Comparison of ENCODE assay signal across 8 cellular contexts in genomic region chr13:42110410-42111155, GRCh38.
DNase-seq lines count a peak whose midpoint lies in the region; ATAC-seq and TF ChIP-seq lines count a peak whose summit lies in the region.

No MANE protein-coding gene starts in this region.

- TF ChIP-seq CTCF in HCT116 (IDR thresholded peaks at IDR 0.05 in 2 of 3, conservative IDR thresholded peaks at IDR 0.05 in 1 of 3; ENCODE audit: borderline replicate concordance in 1 of 3, insufficient read depth in 1 of 3, low read depth in 2 of 3, low read length in 2 of 3), result peak; percentile 45 to 81 (median 55); a peak in 4 of 6 replicates

- no peak overlapping the region for H3K4me2 ChIP-seq in HCT116 (ENCODE audit: low read length)

- no peaks in the 10 kb centered on the region for H4K20me1 ChIP-seq in HCT116 (ENCODE audit: insufficient read depth)

- no peak overlapping the region for H2AFZ ChIP-seq in HCT116 (ENCODE audit: low read depth, low read length, poor library complexity, severe bottlenecking)

- CTCF ChIA-PET in HCT116 (lab: Charles Lee), result interaction anchor here (0.9 to 1.4 kb wide), 3 partner anchors 442 to 723 kb away, joined by 3 to 7 read pairs (median 3); no protein-coding TSS in a partner anchor

- no TSS peak for BruUV-seq in HCT116 (replicated peaks; lab: Mats Ljungman, UMichigan)

- DNase-seq in DMS 273 (lab: John Stamatoyannopoulos, UW; ENCODE audit: unreplicated experiment) (peak; percentile 77), HCT116 (ENCODE audit: low read depth, low spot score) (peak; percentile 43), NCI-H524 treated with DMSO at 0.1 percent for 48 hours (lab: John Stamatoyannopoulos, UW) (peak; percentile 29), globus pallidus (ENCODE audit: low spot score) (peak; percentile 60), putamen (ENCODE audit: low spot score) (peak; percentile 68)
- DNase-seq in activated T-cell treated with anti-CD3 and anti-CD28 coated beads, Interleukin-2, amount 50 U/mL, for 4 hours, result peak; percentile 24

- no peaks in the 10 kb centered on the region for H3K9me3 ChIP-seq in HCT116 (ENCODE audit: control insufficient read depth in 1 of 2, insufficient read depth in 1 of 2, low read depth in 1 of 2, low read length in 2 of 2)

- intact Hi-C loops in HCT116 (cut with micrococcal nuclease), result loop anchor here (1.0 to 10.0 kb wide), 3 partner anchors 442 to 726 kb away; no protein-coding TSS in a partner anchor

- no peaks in the 10 kb centered on the region for H3K9me3 Mint-ChIP-seq in activated T-cell treated with anti-CD3 and anti-CD28 coated beads, Interleukin-2, amount 50 U/mL, for 4 hours

- no peaks in the 10 kb centered on the region; the same call in 1 of the 2 replicates for H3K79me2 ChIP-seq in HCT116 (ENCODE audit: insufficient read depth, low read length)

- POLR2A ChIA-PET in HCT116 (lab: Charles Lee), result no interaction called here

- peak; percentile 87 for TF ChIP-seq RAD21 in HCT116 (IDR thresholded peaks at IDR 0.05; ENCODE audit: low read depth)

- peak; percentile 22; the same call in 1 of the 2 replicates for ATAC-seq in HCT116
- ATAC-seq in activated T-cell treated with anti-CD3 and anti-CD28 coated beads, Interleukin-2, amount 50 U/mL, for 4 hours, result peak; percentile 55 to 62
- ATAC-seq in GM19395 (IDR thresholded peaks at IDR 0.05; ENCODE audit: unreplicated experiment), result no peak
- ATAC-seq in HG03135 (IDR thresholded peaks at IDR 0.05; ENCODE audit: unreplicated experiment), result no peak

- RAD21 ChIA-PET in HCT116 (lab: Charles Lee; ENCODE audit: low non-redundant PET in 1 of 2, low total read pairs in 2 of 2, uncharacterized antibody in 2 of 2, unreplicated experiment in 2 of 2), result no interaction called here

- no peak overlapping the region for H3K27ac ChIP-seq in HCT116 (ENCODE audit: low read depth, low read length)

- H3K27me3 Mint-ChIP-seq in activated T-cell treated with anti-CD3 and anti-CD28 coated beads, Interleukin-2, amount 50 U/mL, for 4 hours (ENCODE audit: low read depth), result no peaks in the 10 kb centered on the region

- no peak overlapping the region for H3K4me3 ChIP-seq in HCT116 (replicated peaks in 1 of 2; ENCODE audit: low read depth in 1 of 2, low read length in 2 of 2)

- H3K4me3 Mint-ChIP-seq in activated T-cell treated with anti-CD3 and anti-CD28 coated beads, Interleukin-2, amount 50 U/mL, for 4 hours, result no peak overlapping the region

- no peaks in the 10 kb centered on the region for H3K36me3 Mint-ChIP-seq in activated T-cell treated with anti-CD3 and anti-CD28 coated beads, Interleukin-2, amount 50 U/mL, for 4 hours (ENCODE audit: insufficient read depth)

- TF ChIP-seq POLR2A in HCT116 (IDR thresholded peaks at IDR 0.05; ENCODE audit: borderline replicate concordance, extremely low read depth, insufficient read depth, insufficient read length), result no peak

- no peaks in the 10 kb centered on the region for H3K27me3 ChIP-seq in HCT116 (ENCODE audit: insufficient read depth, low read length)

- peaks cover 6% of the 10 kb centered on the region for H3K4me1 Mint-ChIP-seq in activated T-cell treated with anti-CD3 and anti-CD28 coated beads, Interleukin-2, amount 50 U/mL, for 4 hours (ENCODE audit: low read depth)

- no peaks in the 10 kb centered on the region for H3K36me3 ChIP-seq in HCT116 (ENCODE audit: control insufficient read depth in 1 of 2, insufficient read depth in 2 of 2, low read length in 2 of 2)

- no peaks in the 10 kb centered on the region for H3K9me2 ChIP-seq in HCT116 (ENCODE audit: insufficient read depth)

- H3K4me1 ChIP-seq in HCT116 (ENCODE audit: control insufficient read depth in 1 of 2, insufficient read depth in 2 of 2, low read length in 2 of 2), result peaks cover 13 to 26% of the 10 kb centered on the region in 2 experiments

- H3K9ac ChIP-seq in HCT116 (ENCODE audit: low read length), result no peak overlapping the region

TF ChIP-seq in HCT116, 20 proteins besides CTCF, POLR2A, EP300 and RAD21:
- no peak for TF ChIP-seq POLR2AphosphoS5 (IDR thresholded peaks at IDR 0.05; ENCODE audit: low read depth, low read length)

Comparison
In these comparisons a context has a peak if more than half of its experiments do, and no peak if none do; other contexts are left out.
1. DNase-seq: peak in every context shown above with its lines; median percentile 77 in DMS 273; 68 in putamen; 60 in globus pallidus; 43 in HCT116; 29 in NCI-H524 treated with DMSO at 0.1 percent for 48 hours; 24 in activated T-cell treated with anti-CD3 and anti-CD28 coated beads, Interleukin-2, amount 50 U/mL, for 4 hours.
2. ATAC-seq: peak in HCT116 (single experiment) and activated T-cell treated with anti-CD3 and anti-CD28 coated beads, Interleukin-2, amount 50 U/mL, for 4 hours (2 of 2); none in GM19395 (single experiment) and HG03135 (single experiment).